8 cellular contexts compared by ENCODE assay signal in the genomic region with DNA sequence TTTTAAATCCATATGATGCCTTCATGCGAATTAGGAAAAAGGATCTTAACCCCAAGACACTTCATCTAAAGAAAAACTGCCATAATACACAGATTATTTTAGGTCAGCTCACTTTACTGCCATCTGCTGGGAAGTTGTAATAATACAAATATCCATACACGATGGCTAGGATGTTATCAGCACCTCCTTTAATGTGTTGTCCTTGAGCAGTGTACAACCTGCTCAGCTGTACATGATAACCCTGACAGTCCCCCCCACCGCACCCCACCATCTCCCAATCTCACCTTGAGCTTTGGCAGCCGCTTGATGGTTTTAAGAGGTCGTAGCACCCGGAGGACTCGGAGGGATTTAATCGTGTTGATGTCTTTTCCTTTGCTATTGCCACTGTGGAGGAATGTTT.
DNase-seq lines count a peak whose midpoint lies in the region; ATAC-seq, FAIRE-seq and TF ChIP-seq lines count a peak whose summit lies in the region.

No MANE protein-coding gene starts in this region.

- H3K4me1 Mint-ChIP-seq in CD4-positive, alpha-beta memory T cell: peaks cover 2 to 4% (median 3%) of the 10 kb centered on the region in 4 donors
- H3K4me1 Mint-ChIP-seq in naive thymus-derived CD8-positive, alpha-beta T cell: peaks cover 0 to 17% (median 2%) of the 10 kb centered on the region in 4 donors

- H3K4me3 ChIP-seq in CD4-positive, alpha-beta memory T cell (ENCODE audit: low read length in 2 of 2): no peak overlapping the region
- no peak overlapping the region for H3K4me3 ChIP-seq in H7 (ENCODE audit: insufficient read depth, low read depth, low read length)
- no peak overlapping the region for H3K4me3 ChIP-seq in Peyer's patch
- H3K4me3 ChIP-seq in endothelial cell of umbilical vein (replicated peaks in 1 of 3; ENCODE audit: insufficient read depth in 1 of 3, low read depth in 1 of 3, low read length in 3 of 3): no peak overlapping the region
- no peak overlapping the region for H3K4me3 ChIP-seq in aorta (ENCODE audit: low read length in 2 of 2)

- peak in 4 of 5 donors; percentile 45 to 56 (median 51) for DNase-seq in CD4-positive, alpha-beta memory T cell
- DNase-seq in H7 (peak; percentile 51), Peyer's patch (no peak), endothelial cell of umbilical vein (ENCODE audit: low read depth, low spot score) (peak; percentile 70), aorta (no peak)
- DNase-seq in naive thymus-derived CD8-positive, alpha-beta T cell: peak in 3 of 10 donors; percentile 53 to 59 (median 57)

- peak overlapping the region in 3 of 7 donors; percentile 35 to 59 (median 43) for H3K27ac Mint-ChIP-seq in CD4-positive, alpha-beta memory T cell
- H3K27ac Mint-ChIP-seq in naive thymus-derived CD8-positive, alpha-beta T cell: peak overlapping the region in 3 of 10 donors; percentile 11 to 71 (median 16)

- no peaks in the 10 kb centered on the region for H3K4me1 ChIP-seq in CD4-positive, alpha-beta memory T cell (ENCODE audit: insufficient read depth, low read length)
- H3K4me1 ChIP-seq in Peyer's patch (peaks cover 0 to 5% (median 2%) of the 10 kb centered on the region in 4 donors), endothelial cell of umbilical vein (ENCODE audit: control insufficient read depth, extremely low read depth, insufficient read depth, low read length) (peaks cover 10% of the 10 kb centered on the region), aorta (ENCODE audit: control insufficient read depth in 1 of 2, insufficient read depth in 2 of 2, low read length in 2 of 2) (no peaks in the 10 kb centered on the region)

- no peaks in the 10 kb centered on the region for H3K9me1 ChIP-seq in endothelial cell of umbilical vein (replicated peaks; ENCODE audit: control insufficient read depth, extremely low read depth, insufficient read depth, low read length)

- no peak overlapping the region for H3K27ac ChIP-seq in CD4-positive, alpha-beta memory T cell (ENCODE audit: low read depth, low read length)
- H3K27ac ChIP-seq in Peyer's patch (no peak overlapping the region), endothelial cell of umbilical vein (ENCODE audit: insufficient read depth, low read depth, low read length) (no peak overlapping the region), aorta (ENCODE audit: low read depth in 1 of 2, low read length in 2 of 2) (no peak overlapping the region)

- H4K20me1 ChIP-seq in endothelial cell of umbilical vein (replicated peaks; ENCODE audit: control insufficient read depth, extremely low read depth, insufficient read depth, low read length): no peaks in the 10 kb centered on the region

- TF ChIP-seq CTCF in Peyer's patch (IDR thresholded peaks at IDR 0.05): peak; percentile 31 to 76 (median 68)
- TF ChIP-seq CTCF in endothelial cell of umbilical vein (IDR thresholded peaks at IDR 0.05; ENCODE audit: extremely low read depth in 1 of 2, insufficient read depth in 1 of 2, low read depth in 1 of 2, low read length in 2 of 2): peak; percentile 32 to 46

- WGBS in aorta, 2 donors: 50 to 52% methylated on average over 8 of the region's 8 CpGs

- no peak overlapping the region for H2AFZ ChIP-seq in endothelial cell of umbilical vein (ENCODE audit: low read depth, low read length)

- peaks cover 7 to 18% of the 10 kb centered on the region in 2 donors for H3K27me3 Mint-ChIP-seq in CD4-positive, alpha-beta memory T cell
- peaks cover 5 to 13% (median 7%) of the 10 kb centered on the region in 5 donors for H3K27me3 Mint-ChIP-seq in naive thymus-derived CD8-positive, alpha-beta T cell

- no peaks in the 10 kb centered on the region for H3K79me2 ChIP-seq in endothelial cell of umbilical vein (ENCODE audit: control insufficient read depth, insufficient read depth, low read length)

- no peaks in the 10 kb centered on the region for H3K36me3 Mint-ChIP-seq in CD4-positive, alpha-beta memory T cell
- no peaks in the 10 kb centered on the region for H3K36me3 Mint-ChIP-seq in naive thymus-derived CD8-positive, alpha-beta T cell

- CTCF ChIA-PET in CD4-positive, alpha-beta memory T cell (lab: Charles Lee; ENCODE audit: partially characterized antibody): interaction anchor here (0.6 to 4.9 kb wide), 20 partner anchors 12 to 297 kb away, joined by 3 to 77 read pairs (median 4); no protein-coding TSS in a partner anchor
- CTCF ChIA-PET in endothelial cell of umbilical vein (lab: Charles Lee): interaction anchor here (0.6 to 2.7 kb wide), 30 partner anchors 9 to 343 kb away, joined by 3 to 55 read pairs (median 5); a partner anchor contains a TSS

- no peak overlapping the region for H3K4me2 ChIP-seq in endothelial cell of umbilical vein (ENCODE audit: insufficient read depth, low read length)

- no peak overlapping the region for H3K9ac ChIP-seq in endothelial cell of umbilical vein (replicated peaks; ENCODE audit: extremely low read depth, insufficient read depth, low read length)

- dilution Hi-C loops in endothelial cell of umbilical vein (cut with MboI; ENCODE audit: extremely low pct_ligation_motif_present, low sequenced_read_pairs): no loop called here

- H3K4me3 Mint-ChIP-seq in CD4-positive, alpha-beta memory T cell: no peak overlapping the region
- no peak overlapping the region for H3K4me3 Mint-ChIP-seq in naive thymus-derived CD8-positive, alpha-beta T cell

- intact Hi-C loops in CD4-positive, alpha-beta memory T cell (cut with micrococcal nuclease): loop anchor here (1.0 to 5.0 kb wide), 5 partner anchors 50 to 168 kb away; a partner anchor contains a TSS
- intact Hi-C loops in endothelial cell of umbilical vein (cut with micrococcal nuclease) (loop anchor here (1.0 to 2.0 kb wide), 5 partner anchors 50 to 284 kb away; a partner anchor contains a TSS), aorta (cut with DNase I) (loop anchor here (2.0 to 10.0 kb wide), 5 partner anchors 55 to 462 kb away; no protein-coding TSS in a partner anchor)

- peak; percentile 57 to 72 for ATAC-seq in naive thymus-derived CD8-positive, alpha-beta T cell
- ATAC-seq in aorta (ENCODE audit: low FRiP score) (no peak), HG02885 (IDR thresholded peaks at IDR 0.05; ENCODE audit: poor library complexity, unreplicated experiment) (no peak), HG03457 (IDR thresholded peaks at IDR 0.05; ENCODE audit: unreplicated experiment) (no peak)

- FAIRE-seq in endothelial cell of umbilical vein (lab: Jason Lieb, UNC): peak; percentile 80

- no peaks in the 10 kb centered on the region for H3K36me3 ChIP-seq in CD4-positive, alpha-beta memory T cell (ENCODE audit: insufficient read depth, low read length)
- H3K36me3 ChIP-seq in H7 (replicated peaks; ENCODE audit: control insufficient read depth, insufficient read depth, low read length) (no peaks in the 10 kb centered on the region), Peyer's patch (no peaks in the 10 kb centered on the region), endothelial cell of umbilical vein (ENCODE audit: control insufficient read depth in 2 of 2, extremely low read depth in 1 of 2, insufficient read depth in 2 of 2, low read length in 2 of 2) (no peaks in the 10 kb centered on the region), aorta (ENCODE audit: control insufficient read depth in 1 of 2, insufficient read depth in 2 of 2, low read length in 1 of 2) (no peaks in the 10 kb centered on the region)

- H3K27me3 ChIP-seq in CD4-positive, alpha-beta memory T cell (ENCODE audit: insufficient read depth, low read length): no peaks in the 10 kb centered on the region
- no peaks in the 10 kb centered on the region for H3K27me3 ChIP-seq in H7 (ENCODE audit: control insufficient read depth, insufficient read depth, low read length)
- H3K27me3 ChIP-seq in Peyer's patch: peaks cover 0 to 4% of the 10 kb centered on the region in 2 donors
- H3K27me3 ChIP-seq in endothelial cell of umbilical vein (ENCODE audit: control insufficient read depth in 2 of 2, insufficient read depth in 2 of 2, low read length in 2 of 2): peaks cover 0 to 2% of the 10 kb centered on the region in 2 experiments
- H3K27me3 ChIP-seq in aorta (ENCODE audit: control insufficient read depth in 1 of 2, insufficient read depth in 2 of 2, low read length in 1 of 2): no peaks in the 10 kb centered on the region

- BruUV-seq in endothelial cell of umbilical vein (replicated peaks; lab: Mats Ljungman, UMichigan): no TSS peak

- no peaks in the 10 kb centered on the region for H3K9me3 ChIP-seq in CD4-positive, alpha-beta memory T cell (ENCODE audit: control insufficient read depth in 1 of 2, low read length in 2 of 2)
- H3K9me3 ChIP-seq in Peyer's patch (no peaks in the 10 kb centered on the region), endothelial cell of umbilical vein (replicated peaks; ENCODE audit: control insufficient read depth, insufficient read depth, low read length) (no peaks in the 10 kb centered on the region), aorta (ENCODE audit: control insufficient read depth, low read length) (no peaks in the 10 kb centered on the region)

- POLR2A ChIA-PET in CD4-positive, alpha-beta memory T cell (lab: Charles Lee; ENCODE audit: partially characterized antibody): interaction anchor here (1.1 to 1.6 kb wide), 3 partner anchors 67 to 112 kb away, joined by 5 to 12 read pairs (median 11); a partner anchor contains a TSS
- POLR2A ChIA-PET in endothelial cell of umbilical vein (lab: Charles Lee): interaction anchor here (0.6 to 1.4 kb wide), 3 partner anchors 47 to 110 kb away, joined by 4 to 5 read pairs (median 4); no protein-coding TSS in a partner anchor
- POLR2A ChIA-PET in naive thymus-derived CD8-positive, alpha-beta T cell (lab: Charles Lee): interaction anchor here (0.6 to 1.5 kb wide), 7 partner anchors 17 to 1311 kb away, joined by 4 to 9 read pairs (median 4); no protein-coding TSS in a partner anchor

- no peaks in the 10 kb centered on the region for H3K9me3 Mint-ChIP-seq in CD4-positive, alpha-beta memory T cell
- no peaks in the 10 kb centered on the region for H3K9me3 Mint-ChIP-seq in naive thymus-derived CD8-positive, alpha-beta T cell

- TF ChIP-seq POLR2A in Peyer's patch (IDR thresholded peaks at IDR 0.05): no peak
- no peak for TF ChIP-seq POLR2A in endothelial cell of umbilical vein (IDR thresholded peaks at IDR 0.05; ENCODE audit: low read depth, low read length)

TF ChIP-seq in endothelial cell of umbilical vein, 7 proteins besides CTCF, POLR2A, EP300 and RAD21:
- TF ChIP-seq JUN (IDR thresholded peaks at IDR 0.05; ENCODE audit: borderline replicate concordance, insufficient read depth, insufficient read length, low read depth) (no peak), FOS (IDR thresholded peaks at IDR 0.05; ENCODE audit: borderline replicate concordance, insufficient read depth, low read length) (no peak), MYC (IDR thresholded peaks at IDR 0.05; ENCODE audit: low read depth, low read length) (no peak), POLR2AphosphoS5 (IDR thresholded peaks at IDR 0.05; ENCODE audit: insufficient read depth, low read depth, low read length) (no peak), EZH2 (IDR thresholded peaks at IDR 0.05; ENCODE audit: borderline replicate concordance, low read depth, low read length, severe bottlenecking) (no peak), GATA2 (IDR thresholded peaks at IDR 0.05; ENCODE audit: insufficient read depth, insufficient read length, low read depth, low read length) (no peak)
- TF ChIP-seq, protein P1, sequence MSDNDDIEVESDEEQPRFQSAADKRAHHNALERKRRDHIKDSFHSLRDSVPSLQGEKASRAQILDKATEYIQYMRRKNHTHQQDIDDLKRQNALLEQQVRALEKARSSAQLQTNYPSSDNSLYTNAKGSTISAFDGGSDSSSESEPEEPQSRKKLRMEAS (IDR thresholded peaks at IDR 0.05; ENCODE audit: insufficient read depth, insufficient read length): no peak

Comparison
In these comparisons a context has a peak if more than half of its experiments do, and no peak if none do; other contexts are left out.
1. DNase-seq: peak in CD4-positive, alpha-beta memory T cell (4 of 5), H7 (single experiment) and endothelial cell of umbilical vein (single experiment); none in Peyer's patch (0 of 3) and aorta (0 of 2).
2. ATAC-seq: peak in naive thymus-derived CD8-positive, alpha-beta T cell (2 of 2); none in aorta (single experiment), HG02885 (single experiment) and HG03457 (single experiment).